17 cellular contexts compared by ENCODE assay signal in genomic region chr2:8416172-8416571, GRCh38.
DNase-seq lines count a peak whose midpoint lies in the region; ATAC-seq and TF ChIP-seq lines count a peak whose summit lies in the region.
"Had no signal": no experiment of that assay in that cellular context is flagged by ENCODE, and none has a peak within 500 bp of the region (broad histone marks: within the 10 kb centered on the region; RNA-seq: fewer than 3 reads in every experiment).

No MANE protein-coding gene starts in this region.

- no peaks in the 10 kb centered on the region for H3K27me3 ChIP-seq in psoas muscle (ENCODE audit: insufficient read depth in 3 of 3, low read length in 2 of 3)

- no peaks in the 10 kb centered on the region for H3K36me3 ChIP-seq in psoas muscle (ENCODE audit: insufficient read depth in 1 of 2, low read depth in 1 of 2)

- no peak overlapping the region for H3K4me3 ChIP-seq in psoas muscle

- H3K4me1 ChIP-seq in psoas muscle: peaks cover 5% of the 10 kb centered on the region

- no peak overlapping the region for H3K27ac ChIP-seq in psoas muscle

- no peaks in the 10 kb centered on the region for H3K9me3 Mint-ChIP-seq in natural killer cell
- peaks cover 2% of the 10 kb centered on the region for H3K9me3 Mint-ChIP-seq in natural killer cell treated with Interleukin-12 subunit alpha and Interleukin-12 subunit beta and Interleukin-15 and Interleukin-18, amount 100 ng/mL, for 72 hours
- no peaks in the 10 kb centered on the region for H3K9me3 Mint-ChIP-seq in immature natural killer cell
- H3K9me3 Mint-ChIP-seq: CD4-positive, alpha-beta memory T cell; HFFc6 had no signal

- H3K27ac Mint-ChIP-seq in natural killer cell: peak overlapping the region; percentile 60 to 76
- H3K27ac Mint-ChIP-seq in natural killer cell treated with Interleukin-12 subunit alpha and Interleukin-12 subunit beta and Interleukin-15 and Interleukin-18, amount 100 ng/mL, for 72 hours: peak overlapping the region in 1 of 2 donors; percentile 77
- H3K27ac Mint-ChIP-seq in immature natural killer cell: peak overlapping the region in 4 of 6 donors; percentile 49 to 84 (median 82)
- H3K27ac Mint-ChIP-seq: B cell; CD4-positive, alpha-beta memory T cell; HFFc6; IgD-negative memory B cell had no signal

- H3K4me3 Mint-ChIP-seq in natural killer cell (no peak overlapping the region), immature natural killer cell (peak overlapping the region in 1 of 5 donors; percentile 0)
- no peak overlapping the region for H3K4me3 Mint-ChIP-seq in natural killer cell treated with Interleukin-12 subunit alpha and Interleukin-12 subunit beta and Interleukin-15 and Interleukin-18, amount 100 ng/mL, for 72 hours
- H3K4me3 Mint-ChIP-seq: B cell; CD4-positive, alpha-beta memory T cell; HFFc6; IgD-negative memory B cell had no signal

- intact Hi-C loops in natural killer cell (cut with micrococcal nuclease) (no loop called here), psoas muscle (cut with DNase I) (loop anchor here in 1 of 2 donors (10.0 kb wide), 1 partner anchor 269 kb away; the partner anchor contains the start of gene ID2)

- TF ChIP-seq CTCF in natural killer cell (IDR thresholded peaks at IDR 0.05) (no peak), psoas muscle (IDR thresholded peaks at IDR 0.05) (no peak)

- peaks cover 63 to 79% of the 10 kb centered on the region in 2 donors for H3K4me1 Mint-ChIP-seq in natural killer cell
- H3K4me1 Mint-ChIP-seq in natural killer cell treated with Interleukin-12 subunit alpha and Interleukin-12 subunit beta and Interleukin-15 and Interleukin-18, amount 100 ng/mL, for 72 hours (ENCODE audit: low read depth in 2 of 2): peaks cover 60 to 63% of the 10 kb centered on the region in 2 donors
- H3K4me1 Mint-ChIP-seq in immature natural killer cell: peaks cover 60 to 88% of the 10 kb centered on the region in 2 donors
- H3K4me1 Mint-ChIP-seq: B cell had no signal

- ATAC-seq in natural killer cell: no peak
- ATAC-seq in natural killer cell treated with Interleukin-12 subunit alpha and Interleukin-12 subunit beta and Interleukin-15 and Interleukin-18, amount 100 ng/mL, for 72 hours: no peak
- peak; percentile 42 to 95 (median 84) for ATAC-seq in psoas muscle
- no peak for ATAC-seq in GM18909 (IDR thresholded peaks at IDR 0.05; ENCODE audit: poor library complexity, unreplicated experiment)

- H3K9me3 ChIP-seq in psoas muscle: no peaks in the 10 kb centered on the region

- DNase-seq in natural killer cell: no peak
- DNase-seq in natural killer cell treated with Interleukin-12 subunit alpha and Interleukin-12 subunit beta and Interleukin-15 and Interleukin-18, amount 100 ng/mL, for 72 hours (ENCODE audit: low spot score): no peak
- DNase-seq in immature natural killer cell: no peak
- no peak for DNase-seq in psoas muscle
- no peak for DNase-seq in amygdala (lab: John Stamatoyannopoulos, UW)
- DNase-seq in T-helper 1 cell: no peak
- DNase-seq: 8988T; ACHN; C1 segment of cervical spinal cord; CD4-positive, alpha-beta memory T cell; DMS79; EL; HCEC 1CT; HFFc6 had no signal

- H3K36me3 Mint-ChIP-seq in natural killer cell (peaks cover 4% of the 10 kb centered on the region), immature natural killer cell (peaks cover 0 to 13% (median 11%) of the 10 kb centered on the region in 3 donors)
- H3K36me3 Mint-ChIP-seq in natural killer cell treated with Interleukin-12 subunit alpha and Interleukin-12 subunit beta and Interleukin-15 and Interleukin-18, amount 100 ng/mL, for 72 hours: no peaks in the 10 kb centered on the region

- no peaks in the 10 kb centered on the region for H3K27me3 Mint-ChIP-seq in natural killer cell (ENCODE audit: low read depth in 2 of 2)
- no peaks in the 10 kb centered on the region for H3K27me3 Mint-ChIP-seq in natural killer cell treated with Interleukin-12 subunit alpha and Interleukin-12 subunit beta and Interleukin-15 and Interleukin-18, amount 100 ng/mL, for 72 hours
- H3K27me3 Mint-ChIP-seq in immature natural killer cell (ENCODE audit: low read depth in 3 of 3): peaks cover 0 to 2% (median 0%) of the 10 kb centered on the region in 3 donors

- WGBS in psoas muscle, 3 donors: 40 to 60% (median 53%) methylated on average over 2 of the region's 2 CpGs

Comparison
In these comparisons a context has a peak if more than half of its experiments do, and no peak if none do; other contexts are left out.
1. ATAC-seq: peak in psoas muscle (4 of 4); none in natural killer cell (0 of 3), natural killer cell treated with Interleukin-12 subunit alpha and Interleukin-12 subunit beta and Interleukin-15 and Interleukin-18, amount 100 ng/mL, for 72 hours (0 of 2) and GM18909 (single experiment).